In the genomic region with DNA sequence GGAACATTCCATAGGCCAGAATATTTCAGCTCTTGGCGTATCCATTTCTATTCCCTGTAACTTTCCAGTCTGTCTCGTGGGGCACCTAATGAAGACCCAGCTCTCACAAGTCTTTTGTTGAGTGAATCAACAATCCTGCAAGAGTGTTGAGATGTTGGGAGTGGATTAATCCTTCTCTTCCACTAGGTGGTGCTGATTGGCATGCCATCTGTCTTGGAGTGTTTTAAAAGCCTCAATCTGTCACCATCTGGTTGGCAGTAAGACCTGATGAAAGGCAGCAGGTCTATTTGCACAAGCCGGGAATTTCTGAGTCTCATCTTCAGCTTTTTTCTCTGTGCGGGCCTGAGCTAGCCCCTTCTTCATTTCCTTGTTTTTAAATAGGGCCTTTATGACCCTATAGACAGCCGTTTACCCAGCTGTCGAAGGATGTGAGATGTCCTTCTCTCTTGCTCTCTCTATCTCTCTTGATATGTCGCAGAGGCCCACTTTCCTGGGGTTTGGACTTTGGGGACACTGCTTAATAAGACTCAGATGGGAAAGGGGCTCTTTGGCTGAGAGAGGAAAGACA, we compare ENCODE assay signal across 8 cellular contexts.
DNase-seq lines count a peak whose midpoint lies in the region; ATAC-seq and TF ChIP-seq lines count a peak whose summit lies in the region.

No MANE protein-coding gene starts in this region.

- TF ChIP-seq CTCF in Calu3 (IDR thresholded peaks at IDR 0.05; ENCODE audit: unreplicated experiment) (peak; percentile 51), foreskin fibroblast (IDR thresholded peaks at IDR 0.05; ENCODE audit: low read depth, low read length) (peak; percentile 53), progenitor cell of endocrine pancreas (IDR thresholded peaks at IDR 0.05; ENCODE audit: unreplicated experiment) (peak; percentile 52)

- H3K4me1 Mint-ChIP-seq in Calu3 (ENCODE audit: low read depth, unreplicated experiment), result no peaks in the 10 kb centered on the region
- no peaks in the 10 kb centered on the region for H3K4me1 Mint-ChIP-seq in progenitor cell of endocrine pancreas (ENCODE audit: low read depth)

- H3K27ac Mint-ChIP-seq in Calu3 (ENCODE audit: unreplicated experiment) (no peak overlapping the region), progenitor cell of endocrine pancreas (peak overlapping the region; percentile 6)

- H3K4me3 Mint-ChIP-seq in Calu3 (ENCODE audit: low read depth, unreplicated experiment) (no peak overlapping the region), progenitor cell of endocrine pancreas (ENCODE audit: low read depth) (no peak overlapping the region)

- in situ Hi-C loops in SK-MEL-5 (cut with HindIII; ENCODE audit: low pct_unique_long_range_greater_than_20kb, low sequenced_read_pairs), result no loop called here

- no TSS peak for BruUV-seq in Calu3 (replicated peaks; lab: Mats Ljungman, UMichigan)

- peak; percentile 76 for ATAC-seq in GM18870 (IDR thresholded peaks at IDR 0.05; ENCODE audit: unreplicated experiment)

- DNase-seq in Calu3, result peak; percentile 22
- DNase-seq in HT1080 (ENCODE audit: low read depth), result peak; percentile 44
- peak; percentile 68 for DNase-seq in SK-MEL-5 (ENCODE audit: low read depth, low spot score)
- DNase-seq in foreskin fibroblast, result peak; percentile 42 to 71
- DNase-seq in progenitor cell of endocrine pancreas (ENCODE audit: low spot score, unreplicated experiment), result no peak
- DNase-seq in SHP77 treated with DMSO at 0.1 percent for 48 hours (lab: John Stamatoyannopoulos, UW), result no peak
- no peak for DNase-seq in activated CD4-positive, CD25-positive, alpha-beta regulatory T cell treated with anti-CD3 and anti-CD28 coated beads, Interleukin-2, amount 50 U/mL, for 72 hours

- H3K9me3 Mint-ChIP-seq in Calu3 (ENCODE audit: low read depth, unreplicated experiment) (no peaks in the 10 kb centered on the region), progenitor cell of endocrine pancreas (ENCODE audit: low read depth) (no peaks in the 10 kb centered on the region)

- CTCF ChIA-PET in Calu3 (lab: Charles Lee), result interaction anchor here (0.9 to 1.3 kb wide), 2 partner anchors 27 to 63 kb away, joined by 3 read pairs; no protein-coding TSS in a partner anchor

- no peak overlapping the region for H3K4me3 ChIP-seq in foreskin fibroblast (ENCODE audit: low read depth in 1 of 2, low read length in 2 of 2)

- peaks cover 20% of the 10 kb centered on the region for H3K27me3 Mint-ChIP-seq in Calu3 (ENCODE audit: unreplicated experiment)
- H3K27me3 Mint-ChIP-seq in progenitor cell of endocrine pancreas, result peaks cover 26% of the 10 kb centered on the region

- intact Hi-C loops in Calu3 (cut with micrococcal nuclease; ENCODE audit: unreplicated experiment), result loop anchor here (5.0 to 10.0 kb wide), 2 partner anchors 117 to 290 kb away; a partner anchor contains a TSS

- H3K36me3 Mint-ChIP-seq in Calu3 (ENCODE audit: insufficient read depth, unreplicated experiment) (no peaks in the 10 kb centered on the region), progenitor cell of endocrine pancreas (ENCODE audit: insufficient read depth) (no peaks in the 10 kb centered on the region)

Comparison
In these comparisons a context has a peak if more than half of its experiments do, and no peak if none do; other contexts are left out.
1. DNase-seq: peak in Calu3 (single experiment), HT1080 (single experiment), SK-MEL-5 (single experiment) and foreskin fibroblast (2 of 2); none in progenitor cell of endocrine pancreas (single experiment), SHP77 treated with DMSO at 0.1 percent for 48 hours (single experiment) and activated CD4-positive, CD25-positive, alpha-beta regulatory T cell treated with anti-CD3 and anti-CD28 coated beads, Interleukin-2, amount 50 U/mL, for 72 hours (single experiment).
2. Peak in every context shown above with its lines, with median percentiles within 50 percentile points of each other: CTCF ChIP-seq.